Comparison of ENCODE assay signal across 8 cellular contexts in genomic region chr18:5627756-5628511, GRCh38.
A peak's percentile ranks its signal among the peaks of the same experiment; 100 is the strongest.
DNase-seq lines count a peak whose midpoint lies in the region; TF ChIP-seq lines count a peak whose summit lies in the region.

No MANE protein-coding gene starts in this region.

- H3K4me1 ChIP-seq in ascending aorta, result peaks cover 0 to 4% of the 10 kb centered on the region in 2 donors
- peaks cover 26% of the 10 kb centered on the region for H3K4me1 ChIP-seq in stomach smooth muscle (ENCODE audit: control insufficient read depth, insufficient read depth, low read length)

- H3K4me3 ChIP-seq in ascending aorta (peak overlapping the region; percentile 73 to 85), stomach smooth muscle (ENCODE audit: low read length in 2 of 2) (peak overlapping the region; percentile 61 to 77)

- peak overlapping the region; percentile 13 to 22 for H3K9ac ChIP-seq in stomach smooth muscle (ENCODE audit: low read length in 2 of 2)

- intact Hi-C loops in ascending aorta (cut with DNase I), result no loop called here

- H3K27me3 ChIP-seq in ascending aorta (no peaks in the 10 kb centered on the region), stomach smooth muscle (ENCODE audit: control insufficient read depth in 1 of 2, insufficient read depth in 2 of 2, low read length in 2 of 2) (peaks cover 6 to 15% of the 10 kb centered on the region in 2 donors)

- H3K9me3 ChIP-seq in ascending aorta (no peaks in the 10 kb centered on the region), stomach smooth muscle (ENCODE audit: control insufficient read depth in 2 of 2, low read length in 2 of 2) (no peaks in the 10 kb centered on the region)

- DNase-seq in NCI-H524 (lab: John Stamatoyannopoulos, UW), result peak; percentile 43 to 66
- DNase-seq in NCI-H524 treated with DMSO at 0.1 percent for 48 hours (lab: John Stamatoyannopoulos, UW), result no peak
- DNase-seq in ascending aorta (ENCODE audit: low spot score in 2 of 2), result no peak
- DNase-seq in left kidney (ENCODE audit: low read depth, low spot score), result peak; percentile 53
- DNase-seq in stimulated activated naive CD4-positive, alpha-beta T cell treated with Interleukin-2 at 50 U/mL for 16 hours (lab: John Stamatoyannopoulos, UW), result no peak
- DNase-seq in NCI-H1930 (lab: John Stamatoyannopoulos, UW), result no peak
- DNase-seq in NCI-H1436 treated with DMSO at 0.1 percent for 48 hours (lab: John Stamatoyannopoulos, UW), result no peak

- H3K27ac ChIP-seq in ascending aorta (no peak overlapping the region), stomach smooth muscle (ENCODE audit: low read length) (no peak overlapping the region)

- no peak for TF ChIP-seq CTCF in ascending aorta (IDR thresholded peaks at IDR 0.05)

- H3K36me3 ChIP-seq in ascending aorta (no peaks in the 10 kb centered on the region), stomach smooth muscle (ENCODE audit: control insufficient read depth in 2 of 2, insufficient read depth in 2 of 2, low read length in 2 of 2) (no peaks in the 10 kb centered on the region)

Comparison
In these comparisons a context has a peak if more than half of its experiments do, and no peak if none do; other contexts are left out.
1. DNase-seq: peak in NCI-H524 (2 of 2) and left kidney (single experiment); none in NCI-H524 treated with DMSO at 0.1 percent for 48 hours (single experiment), ascending aorta (0 of 2), stimulated activated naive CD4-positive, alpha-beta T cell treated with Interleukin-2 at 50 U/mL for 16 hours (single experiment), NCI-H1930 (0 of 2) and NCI-H1436 treated with DMSO at 0.1 percent for 48 hours (single experiment).